9 cellular contexts compared by ENCODE assay signal in genomic region chr13:59261928-59262488, GRCh38.
DNase-seq lines count a peak whose midpoint lies in the region; ATAC-seq and TF ChIP-seq lines count a peak whose summit lies in the region.
"Had no signal": no experiment of that assay in that cellular context is flagged by ENCODE, and none has a peak within 500 bp of the region (broad histone marks: within the 10 kb centered on the region; RNA-seq: fewer than 3 reads in every experiment).

No MANE protein-coding gene starts in this region.

- peak; percentile 11 for TF ChIP-seq CTCF in AG09319 (IDR thresholded peaks at IDR 0.05; ENCODE audit: low read depth, low read length)
- TF ChIP-seq CTCF in astrocyte of the spinal cord (IDR thresholded peaks at IDR 0.05; ENCODE audit: low read depth, low read length): peak; percentile 30
- TF ChIP-seq CTCF in kidney epithelial cell (IDR thresholded peaks at IDR 0.05; ENCODE audit: insufficient read depth, low read length, poor library complexity, severe bottlenecking): peak; percentile 28
- TF ChIP-seq CTCF in adrenal gland (IDR thresholded peaks at IDR 0.05): peak in 3 of 6 experiments; percentile 13 to 30 (median 19)

- no peaks in the 10 kb centered on the region for H3K9me3 ChIP-seq in adrenal gland (replicated peaks in 1 of 3)
- H3K9me3 ChIP-seq: SJCRH30 had no signal

- intact Hi-C loops in adrenal gland (cut with DNase I): no loop called here

- no peak for TF ChIP-seq POLR2A in adrenal gland (IDR thresholded peaks at IDR 0.05)

- H3K4me1 ChIP-seq in adrenal gland (replicated peaks in 1 of 2): no peaks in the 10 kb centered on the region

- in situ Hi-C loops in astrocyte of the spinal cord (cut with HindIII; ENCODE audit: low sequenced_read_pairs): no loop called here

- ATAC-seq in HG02642 (IDR thresholded peaks at IDR 0.05; ENCODE audit: poor library complexity, unreplicated experiment) (no peak), HG03565 (IDR thresholded peaks at IDR 0.05; ENCODE audit: unreplicated experiment) (no peak)

- DNase-seq in AG09319 (ENCODE audit: extremely low read depth, low read depth) (no peak), HT-29 (ENCODE audit: low spot score) (peak; percentile 16), astrocyte of the spinal cord (ENCODE audit: low read depth, low spot score) (no peak), kidney epithelial cell (ENCODE audit: low read depth) (no peak), adrenal gland (no peak)
- DNase-seq in activated CD4-positive, alpha-beta T cell treated with anti-CD3 and anti-CD28 coated beads for 48 hours: no peak

- WGBS in adrenal gland, 4 donors: 62 to 75% (median 66%) methylated on average over 4 of the region's 4 CpGs

- no peak overlapping the region for H3K4me3 ChIP-seq in astrocyte of the spinal cord (ENCODE audit: low read depth, low read length)
- H3K4me3 ChIP-seq in kidney epithelial cell (ENCODE audit: low read depth, low read length): no peak overlapping the region
- H3K4me3 ChIP-seq in adrenal gland: no peak overlapping the region
- H3K4me3 ChIP-seq: SJCRH30 had no signal

- H3K27me3 ChIP-seq in kidney epithelial cell (ENCODE audit: control insufficient read depth, insufficient read depth, low read length) (no peaks in the 10 kb centered on the region), adrenal gland (no peaks in the 10 kb centered on the region)
- H3K27me3 ChIP-seq: SJCRH30 had no signal

- H3K27ac ChIP-seq in adrenal gland: no peak overlapping the region
- H3K27ac ChIP-seq: SJCRH30 had no signal

- no peaks in the 10 kb centered on the region for H3K36me3 ChIP-seq in kidney epithelial cell (ENCODE audit: control insufficient read depth, insufficient read depth, low read length)
- no peaks in the 10 kb centered on the region for H3K36me3 ChIP-seq in adrenal gland (replicated peaks in 1 of 2)
- H3K36me3 ChIP-seq: SJCRH30 had no signal
